Comparison of ENCODE assay signal across 20 cellular contexts in genomic region chr4:130738233-130738632, GRCh38.
"Had no signal": no experiment of that assay in that cellular context is flagged by ENCODE, and none has a peak within 500 bp of the region (broad histone marks: within the 10 kb centered on the region; RNA-seq: fewer than 3 reads in every experiment).

No MANE protein-coding gene starts in this region.

- H3K27me3 Mint-ChIP-seq: activated B cell treated with CpG ODN at 0.5 μM for 24 hours; activated CD4-positive, alpha-beta T cell treated with anti-CD3 and anti-CD28 coated beads, Interleukin-2, amount 10 ng/mL, durations not matched to agents 24 days and 14 days; activated CD8-positive, alpha-beta memory T cell treated with anti-CD3 and anti-CD28 coated beads, Interleukin-2, amount 10 ng/mL, durations not matched to agents 7 days and 5 days; activated naive CD8-positive, alpha-beta T cell; activated T-cell treated with anti-CD3 and anti-CD28 coated beads, Interleukin-2, amount 50 U/mL, for 24 hours had no signal

- H3K36me3 Mint-ChIP-seq: activated CD8-positive, alpha-beta memory T cell treated with anti-CD3 and anti-CD28 coated beads, Interleukin-2, amount 10 ng/mL, durations not matched to agents 7 days and 5 days; activated naive CD8-positive, alpha-beta T cell had no signal

- DNase-seq: activated B cell treated with CpG ODN at 0.5 μM for 24 hours; activated CD4-positive, alpha-beta T cell treated with anti-CD3 and anti-CD28 coated beads for 1 hour; activated CD4-positive, alpha-beta T cell treated with anti-CD3 and anti-CD28 coated beads, Interleukin-2, amount 10 ng/mL, durations not matched to agents 24 days and 14 days; activated CD4-positive, alpha-beta T cell treated with anti-CD3 and anti-CD28 coated beads, Interleukin-2, amount 50 U/mL, for 48 hours; activated CD8-positive, alpha-beta memory T cell treated with anti-CD3 and anti-CD28 coated beads, Interleukin-2, amount 10 ng/mL, durations not matched to agents 7 days and 5 days; activated effector memory CD4-positive, alpha-beta T cell treated with Interleukin-2 at 50 U/mL for 16 hours; activated naive CD4-positive, alpha-beta T cell treated with Interleukin-2 at 50 U/mL for 16 hours; activated T-cell treated with anti-CD3 and anti-CD28 coated beads, Interleukin-2, amount 50 U/mL, for 24 hours; cerebellar nuclear complex; MM.1S; NCI-H1105; NCI-H1436; NCI-H187; NCI-H2081; NCI-H510A treated with DMSO at 0.1 percent for 48 hours; PC-9; SHP77 treated with DMSO at 0.1 percent for 48 hours had no signal

- H3K27ac Mint-ChIP-seq: activated B cell treated with CpG ODN at 0.5 μM for 24 hours; activated CD4-positive, alpha-beta T cell treated with anti-CD3 and anti-CD28 coated beads, Interleukin-2, amount 10 ng/mL, durations not matched to agents 24 days and 14 days; activated CD8-positive, alpha-beta memory T cell treated with anti-CD3 and anti-CD28 coated beads, Interleukin-2, amount 10 ng/mL, durations not matched to agents 7 days and 5 days; activated naive CD8-positive, alpha-beta T cell; activated T-cell treated with anti-CD3 and anti-CD28 coated beads, Interleukin-2, amount 50 U/mL, for 24 hours; activated T-helper 1 cell treated with anti-CD3 and anti-CD28 coated beads, Interleukin-12 subunit alpha, Interleukin-12 subunit beta, Interleukin-2, Interleukin-4 antibody, amounts not matched to agents 30 ng/mL and 10 ng/mL and 1 ng/mL, durations not matched to agents 14 hours and 24 hours and 36 hours; T-helper 1 cell treated with Interleukin-12 subunit alpha and Interleukin-12 subunit beta and Interleukin-4 antibody, amounts not matched to agents 30 μg/mL and 1 μg/mL, for 36 hours had no signal

- H3K4me3 Mint-ChIP-seq: activated B cell treated with CpG ODN at 0.5 μM for 24 hours; activated CD4-positive, alpha-beta T cell treated with anti-CD3 and anti-CD28 coated beads, Interleukin-2, amount 10 ng/mL, durations not matched to agents 24 days and 14 days; activated CD8-positive, alpha-beta memory T cell treated with anti-CD3 and anti-CD28 coated beads, Interleukin-2, amount 10 ng/mL, durations not matched to agents 7 days and 5 days; activated naive CD8-positive, alpha-beta T cell; activated T-cell treated with anti-CD3 and anti-CD28 coated beads, Interleukin-2, amount 50 U/mL, for 24 hours; activated T-helper 1 cell treated with anti-CD3 and anti-CD28 coated beads, Interleukin-12 subunit alpha, Interleukin-12 subunit beta, Interleukin-2, Interleukin-4 antibody, amounts not matched to agents 30 ng/mL and 10 ng/mL and 1 ng/mL, durations not matched to agents 14 hours and 24 hours and 36 hours; T-helper 1 cell treated with Interleukin-12 subunit alpha and Interleukin-12 subunit beta and Interleukin-4 antibody, amounts not matched to agents 30 μg/mL and 1 μg/mL, for 36 hours had no signal

- ATAC-seq: activated CD8-positive, alpha-beta memory T cell treated with anti-CD3 and anti-CD28 coated beads, Interleukin-2, amount 10 ng/mL, durations not matched to agents 7 days and 5 days had no signal

- H3K4me1 Mint-ChIP-seq: activated B cell treated with CpG ODN at 0.5 μM for 24 hours; activated CD4-positive, alpha-beta T cell treated with anti-CD3 and anti-CD28 coated beads, Interleukin-2, amount 10 ng/mL, durations not matched to agents 24 days and 14 days; activated CD8-positive, alpha-beta memory T cell treated with anti-CD3 and anti-CD28 coated beads, Interleukin-2, amount 10 ng/mL, durations not matched to agents 7 days and 5 days had no signal
